In the genomic region with DNA sequence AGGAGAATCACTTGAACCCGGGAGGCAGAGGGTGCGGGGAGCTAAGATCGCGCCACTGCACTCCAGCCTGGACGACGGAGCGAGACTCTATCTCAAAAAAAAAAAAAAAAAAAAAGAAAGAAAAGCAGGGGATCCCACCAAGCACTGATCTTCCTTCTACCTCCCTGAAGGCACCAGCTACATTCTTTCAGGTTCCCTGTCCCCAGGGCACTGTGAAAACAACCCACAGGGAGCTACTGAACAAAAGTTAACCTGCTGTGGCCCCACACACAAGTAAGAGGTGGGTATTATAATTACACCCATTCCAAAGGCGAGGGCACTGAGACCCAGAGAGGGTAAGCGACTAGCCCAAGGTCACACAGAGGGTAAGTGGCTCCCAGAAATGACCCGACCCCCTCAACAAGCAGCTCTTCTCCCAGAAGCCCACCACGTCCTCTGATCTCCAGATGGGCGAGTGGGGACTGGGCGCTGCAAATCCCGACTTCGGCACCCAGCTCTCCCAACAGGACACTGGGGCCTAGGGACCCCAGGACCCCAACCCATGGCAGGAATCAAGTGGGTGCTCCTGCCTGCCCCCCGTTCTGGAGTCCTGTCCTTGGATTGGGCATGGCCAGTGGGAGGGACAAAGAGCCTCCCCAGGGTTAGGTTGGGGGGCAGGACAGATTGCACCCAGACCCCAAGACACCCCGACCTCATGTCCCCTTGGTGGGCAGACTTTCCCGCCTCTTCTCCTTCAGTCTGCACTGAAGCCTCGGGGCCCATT, we compare ENCODE assay signal across 1 cellular context.
TF ChIP-seq lines count a peak whose summit lies in the region.

No MANE protein-coding gene starts in this region.

TF ChIP-seq in GM23338, 12 proteins besides CTCF, POLR2A, EP300 and RAD21:
- TF ChIP-seq NANOG (IDR thresholded peaks at IDR 0.05; ENCODE audit: borderline replicate concordance) (no peak), JUNB (IDR thresholded peaks at IDR 0.05; ENCODE audit: unreplicated experiment) (no peak), STAT1 (IDR thresholded peaks at IDR 0.05; ENCODE audit: unreplicated experiment) (no peak), EZH2phosphoT487 (IDR thresholded peaks at IDR 0.05; ENCODE audit: unreplicated experiment) (no peak), ZNF331 (CRISPR knock-in tag; IDR thresholded peaks at IDR 0.05; ENCODE audit: low read depth) (no peak), CREB1 (CRISPR knock-in tag; IDR thresholded peaks at IDR 0.05; ENCODE audit: low read depth) (no peak)
- TF ChIP-seq, protein P1, sequence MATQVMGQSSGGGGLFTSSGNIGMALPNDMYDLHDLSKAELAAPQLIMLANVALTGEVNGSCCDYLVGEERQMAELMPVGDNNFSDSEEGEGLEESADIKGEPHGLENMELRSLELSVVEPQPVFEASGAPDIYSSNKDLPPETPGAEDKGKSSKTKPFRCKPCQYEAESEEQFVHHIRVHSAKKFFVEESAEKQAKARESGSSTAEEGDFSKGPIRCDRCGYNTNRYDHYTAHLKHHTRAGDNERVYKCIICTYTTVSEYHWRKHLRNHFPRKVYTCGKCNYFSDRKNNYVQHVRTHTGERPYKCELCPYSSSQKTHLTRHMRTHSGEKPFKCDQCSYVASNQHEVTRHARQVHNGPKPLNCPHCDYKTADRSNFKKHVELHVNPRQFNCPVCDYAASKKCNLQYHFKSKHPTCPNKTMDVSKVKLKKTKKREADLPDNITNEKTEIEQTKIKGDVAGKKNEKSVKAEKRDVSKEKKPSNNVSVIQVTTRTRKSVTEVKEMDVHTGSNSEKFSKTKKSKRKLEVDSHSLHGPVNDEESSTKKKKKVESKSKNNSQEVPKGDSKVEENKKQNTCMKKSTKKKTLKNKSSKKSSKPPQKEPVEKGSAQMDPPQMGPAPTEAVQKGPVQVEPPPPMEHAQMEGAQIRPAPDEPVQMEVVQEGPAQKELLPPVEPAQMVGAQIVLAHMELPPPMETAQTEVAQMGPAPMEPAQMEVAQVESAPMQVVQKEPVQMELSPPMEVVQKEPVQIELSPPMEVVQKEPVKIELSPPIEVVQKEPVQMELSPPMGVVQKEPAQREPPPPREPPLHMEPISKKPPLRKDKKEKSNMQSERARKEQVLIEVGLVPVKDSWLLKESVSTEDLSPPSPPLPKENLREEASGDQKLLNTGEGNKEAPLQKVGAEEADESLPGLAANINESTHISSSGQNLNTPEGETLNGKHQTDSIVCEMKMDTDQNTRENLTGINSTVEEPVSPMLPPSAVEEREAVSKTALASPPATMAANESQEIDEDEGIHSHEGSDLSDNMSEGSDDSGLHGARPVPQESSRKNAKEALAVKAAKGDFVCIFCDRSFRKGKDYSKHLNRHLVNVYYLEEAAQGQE (IDR thresholded peaks at IDR 0.05; ENCODE audit: unreplicated experiment), result no peak
TF ChIP-seq in GM23338: peak in this region for 0.
